ENCODE assay signal across 10 cellular contexts in genomic region chr15:92879949-92880725, GRCh38. TPM values are rescaled to one million over a fixed set of nuclear protein-coding genes. Genes with fewer than 3 reads are reported as not detected.
DNase-seq lines count a peak whose midpoint lies in the region; ATAC-seq and TF ChIP-seq lines count a peak whose summit lies in the region.
"Had no signal": no experiment of that assay in that cellular context is flagged by ENCODE, and none has a peak within 500 bp of the region (broad histone marks: within the 10 kb centered on the region; RNA-seq: fewer than 3 reads in every experiment).

No MANE protein-coding gene starts in this region.

- in situ Hi-C loops in transverse colon (cut with MboI; ENCODE audit: low pct_ligation_motif_present in 1 of 4, low pct_unique_long_range_greater_than_20kb in 1 of 4, low sequenced_read_pairs in 3 of 4), result loop anchor here in 2 of 4 donors (5.0 to 10.0 kb wide), 2 partner anchors 63 to 65 kb away; no protein-coding TSS in a partner anchor
- in situ Hi-C loops in GM13976 (cut with MboI; ENCODE audit: low sequenced_read_pairs, unreplicated experiment), result no loop called here

- H3K9me3 ChIP-seq in heart left ventricle (no peaks in the 10 kb centered on the region), transverse colon (no peaks in the 10 kb centered on the region)
- H3K9me3 ChIP-seq in naive thymus-derived CD4-positive, alpha-beta T cell (ENCODE audit: control insufficient read depth in 2 of 3, low read length in 3 of 3), result no peaks in the 10 kb centered on the region

- DNase-seq in heart left ventricle, result no peak
- no peak for DNase-seq in left ventricle myocardium superior
- no peak for DNase-seq in activated naive CD8-positive, alpha-beta T cell treated with anti-CD3 and anti-CD28 coated beads, Interleukin-2, amount 10 ng/mL, durations not matched to agents 7 days and 5 days
- DNase-seq in naive thymus-derived CD4-positive, alpha-beta T cell, result peak in 6 of 9 donors; percentile 33 to 63 (median 44)
- no peak for DNase-seq in transverse colon
- DNase-seq in CD1c-positive myeloid dendritic cell (ENCODE audit: extremely low spot score), result no peak
- no peak for DNase-seq in GM13976 (ENCODE audit: low spot score)
- DNase-seq: NCI-H1417 treated with DMSO at 0.1 percent for 48 hours; stimulated activated CD4-positive, alpha-beta T cell treated with anti-CD3 and anti-CD28 coated beads, Interleukin-2, amount 100 ng/mL, for 24 hours had no signal

- TF ChIP-seq CTCF in heart left ventricle (IDR thresholded peaks at IDR 0.05), result no peak
- no peak for TF ChIP-seq CTCF in transverse colon (IDR thresholded peaks at IDR 0.05)
- no peak for TF ChIP-seq CTCF in GM13976 (IDR thresholded peaks at IDR 0.05; ENCODE audit: borderline replicate concordance, control extremely low read depth, extremely low read depth, insufficient read depth, missing control alignments)

- TF ChIP-seq POLR2A in heart left ventricle (IDR thresholded peaks at IDR 0.05) (no peak), transverse colon (IDR thresholded peaks at IDR 0.05) (no peak)

- ATAC-seq in heart left ventricle (no peak), left ventricle myocardium superior (no peak), HG03139 (IDR thresholded peaks at IDR 0.05; ENCODE audit: unreplicated experiment) (no peak)
- ATAC-seq in activated naive CD8-positive, alpha-beta T cell treated with anti-CD3 and anti-CD28 coated beads, Interleukin-2, amount 10 ng/mL, durations not matched to agents 7 days and 5 days (ENCODE audit: low read depth), result no peak
- no peak for ATAC-seq in naive thymus-derived CD4-positive, alpha-beta T cell

- CTCF ChIA-PET in naive thymus-derived CD4-positive, alpha-beta T cell (lab: Charles Lee), result interaction anchor here (0.7 to 5.8 kb wide), 9 partner anchors 24 to 71 kb away, joined by 3 to 39 read pairs (median 5); no protein-coding TSS in a partner anchor

- H3K9me3 Mint-ChIP-seq in activated naive CD8-positive, alpha-beta T cell treated with anti-CD3 and anti-CD28 coated beads, Interleukin-2, amount 10 ng/mL, durations not matched to agents 7 days and 5 days, result no peaks in the 10 kb centered on the region
- H3K9me3 Mint-ChIP-seq in naive thymus-derived CD4-positive, alpha-beta T cell, result peaks cover 0 to 10% (median 0%) of the 10 kb centered on the region in 11 donors

- H3K36me3 Mint-ChIP-seq in activated naive CD8-positive, alpha-beta T cell treated with anti-CD3 and anti-CD28 coated beads, Interleukin-2, amount 10 ng/mL, durations not matched to agents 7 days and 5 days, result peaks cover 18% of the 10 kb centered on the region
- H3K36me3 Mint-ChIP-seq in naive thymus-derived CD4-positive, alpha-beta T cell, result peaks cover 4 to 19% (median 17%) of the 10 kb centered on the region in 5 donors

- POLR2A ChIA-PET in activated naive CD8-positive, alpha-beta T cell treated with anti-CD3 and anti-CD28 coated beads, Interleukin-2, amount 10 ng/mL, durations not matched to agents 7 days and 5 days (lab: Charles Lee), result interaction anchor here (0.7 to 19.0 kb wide), 13 partner anchors 9 to 69 kb away, joined by 3 to 711 read pairs (median 37); partner anchors contain the start of gene CHD2
- POLR2A ChIA-PET in naive thymus-derived CD4-positive, alpha-beta T cell (lab: Charles Lee), result interaction anchor here (0.7 to 20.7 kb wide), 11 partner anchors 9 to 84 kb away, joined by 3 to 762 read pairs (median 247); partner anchors contain the start of gene CHD2

- H3K27me3 ChIP-seq in heart left ventricle (no peaks in the 10 kb centered on the region), transverse colon (no peaks in the 10 kb centered on the region)
- no peaks in the 10 kb centered on the region for H3K27me3 ChIP-seq in naive thymus-derived CD4-positive, alpha-beta T cell (ENCODE audit: control insufficient read depth in 2 of 2, insufficient read depth in 2 of 2, low read length in 2 of 2)

- H3K36me3 ChIP-seq in heart left ventricle, result no peaks in the 10 kb centered on the region
- peaks cover 0 to 17% (median 6%) of the 10 kb centered on the region in 3 experiments for H3K36me3 ChIP-seq in naive thymus-derived CD4-positive, alpha-beta T cell (ENCODE audit: control insufficient read depth in 2 of 3, insufficient read depth in 3 of 3, low read length in 3 of 3)
- no peaks in the 10 kb centered on the region for H3K36me3 ChIP-seq in transverse colon

- H3K4me1 ChIP-seq in heart left ventricle (peaks cover 0 to 30% (median 16%) of the 10 kb centered on the region in 12 donors), transverse colon (peaks cover 13 to 37% (median 22%) of the 10 kb centered on the region in 4 donors)
- H3K4me1 ChIP-seq in naive thymus-derived CD4-positive, alpha-beta T cell (ENCODE audit: control insufficient read depth in 2 of 2, insufficient read depth in 2 of 2, low read length in 2 of 2), result peaks cover 28 to 34% of the 10 kb centered on the region in 2 donors

- H3K4me3 ChIP-seq in heart left ventricle, result no peak overlapping the region
- peak overlapping the region; percentile 10 for H3K4me3 ChIP-seq in naive thymus-derived CD4-positive, alpha-beta T cell (ENCODE audit: low read length)
- no peak overlapping the region for H3K4me3 ChIP-seq in transverse colon

- peak overlapping the region; percentile 90 for H3K4me3 Mint-ChIP-seq in activated naive CD8-positive, alpha-beta T cell treated with anti-CD3 and anti-CD28 coated beads, Interleukin-2, amount 10 ng/mL, durations not matched to agents 7 days and 5 days
- H3K4me3 Mint-ChIP-seq in naive thymus-derived CD4-positive, alpha-beta T cell, result peak overlapping the region; percentile 51 to 97 (median 91)

- peaks cover 41% of the 10 kb centered on the region for H3K4me1 Mint-ChIP-seq in activated naive CD8-positive, alpha-beta T cell treated with anti-CD3 and anti-CD28 coated beads, Interleukin-2, amount 10 ng/mL, durations not matched to agents 7 days and 5 days
- H3K4me1 Mint-ChIP-seq in naive thymus-derived CD4-positive, alpha-beta T cell, result peaks cover 36 to 62% (median 50%) of the 10 kb centered on the region in 7 donors

- intact Hi-C loops in heart left ventricle (cut with DNase I), result loop anchor here in 7 of 10 donors (2.0 to 5.0 kb wide), 7 partner anchors 37 to 68 kb away; no protein-coding TSS in a partner anchor
- intact Hi-C loops in left ventricle myocardium superior (cut with micrococcal nuclease), result loop anchor here (5.0 kb wide), 1 partner anchor 48 kb away; no protein-coding TSS in a partner anchor
- intact Hi-C loops in naive thymus-derived CD4-positive, alpha-beta T cell (cut with micrococcal nuclease), result loop anchor here in 1 of 2 donors (1.0 kb wide), 1 partner anchor 31 kb away; no protein-coding TSS in a partner anchor
- intact Hi-C loops in transverse colon (cut with DNase I; ENCODE audit: low total_unique reads), result loop anchor here (5.0 kb wide), 1 partner anchor 68 kb away; no protein-coding TSS in a partner anchor

- WGBS in heart left ventricle, 4 donors, result 89 to 94% (median 93%) methylated on average over 7 of the region's 7 CpGs
- 93 to 94% methylated on average over 7 of the region's 7 CpGs for WGBS in transverse colon (ENCODE audit: low coverage in 1 of 2), 2 donors

- TF ChIP-seq EP300 in transverse colon (IDR thresholded peaks at IDR 0.05; ENCODE audit: low read depth), result no peak

- H3K27me3 Mint-ChIP-seq in activated naive CD8-positive, alpha-beta T cell treated with anti-CD3 and anti-CD28 coated beads, Interleukin-2, amount 10 ng/mL, durations not matched to agents 7 days and 5 days, result no peaks in the 10 kb centered on the region
- peaks cover 0 to 2% (median 0%) of the 10 kb centered on the region in 5 donors for H3K27me3 Mint-ChIP-seq in naive thymus-derived CD4-positive, alpha-beta T cell

- H3K27ac ChIP-seq in heart left ventricle (peak overlapping the region in 9 of 12 donors; percentile 74 to 100 (median 93)), transverse colon (peak overlapping the region; percentile 95 to 100 (median 97))
- H3K27ac ChIP-seq in naive thymus-derived CD4-positive, alpha-beta T cell (ENCODE audit: low read depth, low read length), result peak overlapping the region; percentile 79

- H3K27ac Mint-ChIP-seq in activated naive CD8-positive, alpha-beta T cell treated with anti-CD3 and anti-CD28 coated beads, Interleukin-2, amount 10 ng/mL, durations not matched to agents 7 days and 5 days, result peak overlapping the region; percentile 95
- peak overlapping the region; percentile 97 to 100 (median 99) for H3K27ac Mint-ChIP-seq in naive thymus-derived CD4-positive, alpha-beta T cell

RNA-seq across cellular contexts. Expression of gene CHD2, which starts 20.0 kb away (rescaled TPM):
- total RNA-seq in heart left ventricle (10 to 100 TPM; 28.3 to 76.8 (median 46.4) TPM), left ventricle myocardium superior (57.2 TPM), transverse colon (100 to 1,000 TPM in 3 of 4 donors, 10 to 100 TPM in 1; 90.5 to 190 (median 138) TPM)
- polyA plus RNA-seq in heart left ventricle, result 10 to 100 TPM; 23.1 to 28.7 TPM
- 100 to 1,000 TPM; 218 to 236 TPM for total RNA-seq in activated naive CD8-positive, alpha-beta T cell treated with anti-CD3 and anti-CD28 coated beads, Interleukin-2, amount 10 ng/mL, durations not matched to agents 7 days and 5 days
- total RNA-seq in naive thymus-derived CD4-positive, alpha-beta T cell, result 100 to 1,000 TPM; 144 to 492 (median 393) TPM
- 100 to 1,000 TPM in 1 of 2 donors, 10 to 100 TPM in 1; 70.0 to 103 TPM for polyA plus RNA-seq in naive thymus-derived CD4-positive, alpha-beta T cell

Comparison
In these comparisons a context has a peak if more than half of its experiments do, and no peak if none do; other contexts are left out.
1. DNase-seq: peak in naive thymus-derived CD4-positive, alpha-beta T cell (6 of 9); none in heart left ventricle (0 of 5), left ventricle myocardium superior (single experiment), activated naive CD8-positive, alpha-beta T cell treated with anti-CD3 and anti-CD28 coated beads, Interleukin-2, amount 10 ng/mL, durations not matched to agents 7 days and 5 days (single experiment), transverse colon (single experiment), CD1c-positive myeloid dendritic cell (single experiment) and GM13976 (single experiment).
2. Peak in every context shown above with its lines, with median percentiles within 50 percentile points of each other: H3K27ac ChIP-seq.